Comparison of ENCODE assay signal across 28 cellular contexts in the genomic region with DNA sequence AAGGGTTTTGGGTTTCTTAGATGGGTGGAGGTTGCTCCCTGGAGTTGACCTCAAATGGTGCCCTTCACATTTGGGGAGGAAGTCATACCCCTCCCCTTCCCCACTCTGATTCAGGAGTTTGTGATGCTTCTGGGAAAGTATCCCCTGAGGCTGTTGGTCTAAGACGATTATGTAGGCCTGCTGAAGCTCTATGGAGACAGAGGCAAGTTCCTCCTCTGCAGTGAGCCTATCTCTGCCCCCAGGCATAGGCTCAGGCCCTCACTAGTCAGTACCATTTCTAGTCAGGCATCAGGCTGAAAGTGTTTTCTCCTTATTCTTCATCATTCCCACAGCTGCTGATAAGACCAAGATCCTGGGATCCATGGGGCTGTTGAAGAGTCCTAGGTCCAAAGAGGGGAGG.
"Had no signal": no experiment of that assay in that cellular context is flagged by ENCODE, and none has a peak within 500 bp of the region (broad histone marks: within the 10 kb centered on the region; RNA-seq: fewer than 3 reads in every experiment).

No MANE protein-coding gene starts in this region.

- H3K4me1 Mint-ChIP-seq: naive thymus-derived CD4-positive, alpha-beta T cell; stimulated activated naive B cell treated with anti-CD40 and anti-IgM and Interleukin-4, amounts not matched to agents 10 μg/mL and 1 μg/mL and 100 μg/mL, for 72 hours had no signal

- H3K27me3 Mint-ChIP-seq: naive thymus-derived CD4-positive, alpha-beta T cell; natural killer cell treated with Interleukin-12 subunit alpha and Interleukin-12 subunit beta and Interleukin-15 and Interleukin-18, amount 100 ng/mL, for 72 hours; stimulated activated naive B cell treated with anti-CD40 and anti-IgM and Interleukin-4, amounts not matched to agents 10 μg/mL and 1 μg/mL and 100 μg/mL, for 72 hours; type B pancreatic cell had no signal

- DNase-seq: hippocampal formation; left ventricle myocardium inferior; midbrain; mucosa of descending colon; naive thymus-derived CD4-positive, alpha-beta T cell; nucleus accumbens; pancreas; posterior cingulate gyrus; retina; right cardiac atrium; stimulated activated CD4-positive, alpha-beta T cell treated with anti-CD3 and anti-CD28 coated beads, Interleukin-12 subunit alpha, Interleukin-12 subunit beta, amount 100 ng/mL, for 4 hours; stimulated activated CD4-positive, alpha-beta T cell treated with anti-CD3 and anti-CD28 coated beads, Interleukin-15, amount 100 ng/mL, for 24 hours; stimulated activated CD4-positive, alpha-beta T cell treated with anti-CD3 and anti-CD28 coated beads, Interleukin-2, amount 100 ng/mL, for 24 hours; stimulated activated CD4-positive, alpha-beta T cell treated with anti-CD3 and anti-CD28 coated beads, Interleukin-4, amount 100 ng/mL, for 1 hour; stimulated activated naive B cell treated with anti-CD40 and anti-IgM and Interleukin-4, amounts not matched to agents 10 μg/mL and 1 μg/mL and 100 μg/mL, for 72 hours; stimulated activated naive CD8-positive, alpha-beta T cell treated with anti-CD3 and anti-CD28 coated beads, Interleukin-15, Interleukin-2, amounts not matched to agents 100 U/mL and 50 U/mL, for 24 hours; stomach; tibial artery; uterus had no signal

- H3K27ac Mint-ChIP-seq: naive thymus-derived CD4-positive, alpha-beta T cell; natural killer cell treated with Interleukin-12 subunit alpha and Interleukin-12 subunit beta and Interleukin-15 and Interleukin-18, amount 100 ng/mL, for 72 hours; stimulated activated naive B cell treated with anti-CD40 and anti-IgM and Interleukin-4, amounts not matched to agents 10 μg/mL and 1 μg/mL and 100 μg/mL, for 72 hours; type B pancreatic cell had no signal

- H3K4me3 Mint-ChIP-seq: naive thymus-derived CD4-positive, alpha-beta T cell; natural killer cell treated with Interleukin-12 subunit alpha and Interleukin-12 subunit beta and Interleukin-15 and Interleukin-18, amount 100 ng/mL, for 72 hours; neural crest cell; stimulated activated naive B cell treated with anti-CD40 and anti-IgM and Interleukin-4, amounts not matched to agents 10 μg/mL and 1 μg/mL and 100 μg/mL, for 72 hours; type B pancreatic cell had no signal

- H3K4me3 ChIP-seq: left ventricle myocardium inferior, lung, mucosa of descending colon, pancreas, prostate gland, skin epidermis, stomach, suprapubic skin, thoracic aorta, tibial artery, uterus had no signal

- H3K27me3 ChIP-seq: pancreas, stomach, suprapubic skin, tibial artery, uterus had no signal

- H3K36me3 ChIP-seq: left ventricle myocardium inferior, pancreas, prostate gland, stomach, suprapubic skin, thoracic aorta, tibial artery, uterus had no signal

- H3K4me1 ChIP-seq: left ventricle myocardium inferior, pancreas, prostate gland, stomach, suprapubic skin, tibial artery, uterus had no signal

- H3K36me3 Mint-ChIP-seq: naive thymus-derived CD4-positive, alpha-beta T cell; natural killer cell treated with Interleukin-12 subunit alpha and Interleukin-12 subunit beta and Interleukin-15 and Interleukin-18, amount 100 ng/mL, for 72 hours; stimulated activated naive B cell treated with anti-CD40 and anti-IgM and Interleukin-4, amounts not matched to agents 10 μg/mL and 1 μg/mL and 100 μg/mL, for 72 hours; type B pancreatic cell had no signal

- ATAC-seq: mucosa of descending colon; naive thymus-derived CD4-positive, alpha-beta T cell; natural killer cell treated with Interleukin-12 subunit alpha and Interleukin-12 subunit beta and Interleukin-15 and Interleukin-18, amount 100 ng/mL, for 72 hours; pancreas; right cardiac atrium; sciatic nerve; stimulated activated naive B cell treated with anti-CD40 and anti-IgM and Interleukin-4, amounts not matched to agents 10 μg/mL and 1 μg/mL and 100 μg/mL, for 72 hours; stimulated activated naive CD8-positive, alpha-beta T cell treated with anti-CD3 and anti-CD28 coated beads, Interleukin-15, Interleukin-2, amounts not matched to agents 100 U/mL and 50 U/mL, for 24 hours had no signal

- H3K27ac ChIP-seq: left ventricle myocardium inferior, pancreas, prostate gland, skin epidermis, stomach, suprapubic skin, thoracic aorta, tibial artery, uterus had no signal
